23 cellular contexts compared by ENCODE assay signal in the genomic region with DNA sequence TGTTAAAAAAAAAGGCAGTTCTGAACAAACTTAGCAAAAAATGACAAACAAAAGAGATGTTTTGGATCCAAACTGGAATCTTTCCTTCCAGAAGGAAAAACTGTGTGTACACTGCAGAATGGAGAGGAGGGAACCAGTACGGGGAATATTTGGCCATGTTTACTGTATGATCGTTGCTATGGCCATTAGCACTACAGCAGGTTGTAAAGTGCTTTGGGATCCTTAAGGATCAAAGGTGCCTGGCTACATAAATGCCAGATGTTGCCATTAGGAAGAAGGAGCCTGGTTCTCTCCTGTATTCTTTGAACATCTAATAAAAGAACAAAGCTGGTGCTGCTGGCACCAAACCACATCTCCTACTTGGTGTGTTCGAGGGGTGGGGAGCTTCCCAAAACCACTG. TPM values are rescaled to one million over a fixed set of nuclear protein-coding genes. Genes with fewer than 3 reads are reported as not detected.
"Had no signal": no experiment of that assay in that cellular context is flagged by ENCODE, and none has a peak within 500 bp of the region (broad histone marks: within the 10 kb centered on the region; RNA-seq: fewer than 3 reads in every experiment).

No MANE protein-coding gene starts in this region.

- DNase-seq: activated CD4-positive, alpha-beta T cell treated with anti-CD3 and anti-CD28 coated beads, Interleukin-2, amount 50 U/mL, for 1 hour; activated CD4-positive, CD25-positive, alpha-beta regulatory T cell treated with anti-CD3 and anti-CD28 coated beads, Interleukin-2, amount 50 U/mL, for 72 hours; activated CD8-positive, alpha-beta T cell treated with anti-CD3 and anti-CD28 coated beads, Interleukin-2, amount 10 ng/mL, durations not matched to agents 7 days and 5 days; activated gamma-delta T cell; activated naive CD4-positive, alpha-beta T cell treated with anti-CD3 and anti-CD28 coated beads, Interleukin-2, amount 50 U/mL, for 16 hours; anterior cingulate cortex; body of pancreas; dermis blood vessel endothelial cell; effector CD8-positive, alpha-beta T cell; erythroblast; foreskin fibroblast; immature natural killer cell; kidney glomerular epithelial cell; left ventricle myocardium superior; mammary epithelial cell; ovary; spleen; stimulated activated CD4-positive, alpha-beta T cell treated with anti-CD3 and anti-CD28 coated beads, Interleukin-4, amount 100 ng/mL, for 1 hour; stimulated activated naive CD4-positive, alpha-beta T cell; WERI-Rb-1 had no signal

- H3K9me3 ChIP-seq: body of pancreas, neutrophil, prostate gland, thoracic aorta had no signal

- H3K27ac ChIP-seq: body of pancreas, neutrophil, ovary, prostate gland, spleen, thoracic aorta, WERI-Rb-1 had no signal

- H3K27me3 ChIP-seq: body of pancreas, neutrophil, ovary, spleen had no signal

- H3K4me3 ChIP-seq: body of pancreas, ovary, prostate gland, spleen, thoracic aorta had no signal

- H3K36me3 ChIP-seq: neutrophil, ovary, prostate gland, spleen, thoracic aorta, WERI-Rb-1 had no signal

- H3K4me1 ChIP-seq: body of pancreas, prostate gland, spleen had no signal

RNA-seq across cellular contexts. Expression of a gene that starts 7.6 kb away (rescaled TPM):
- total RNA-seq: dermis blood vessel endothelial cell, left ventricle myocardium superior had no signal
- polyA plus RNA-seq: immature natural killer cell had no signal
